Comparison of ENCODE assay signal across 1 cellular context in the genomic region with DNA sequence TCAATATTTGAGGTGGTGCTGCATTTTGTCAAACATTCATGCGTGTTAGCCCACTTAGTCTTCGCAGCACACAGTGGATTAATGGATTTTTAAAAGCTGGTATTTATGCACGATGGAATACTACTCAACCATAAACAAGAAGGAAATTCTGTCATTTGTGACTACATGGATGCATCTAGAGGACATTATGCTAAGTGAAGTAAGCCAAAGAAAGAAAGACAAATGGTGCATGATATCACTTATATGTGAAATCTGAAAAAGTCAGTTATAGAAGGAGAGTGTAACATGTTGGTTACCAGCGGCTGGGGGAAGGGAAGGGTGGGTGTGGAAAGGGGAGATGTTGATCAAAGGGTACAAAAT.
TF ChIP-seq lines count a peak whose summit lies in the region.

No MANE protein-coding gene starts in this region.

TF ChIP-seq in IMR-90, 13 proteins besides CTCF, POLR2A, EP300 and RAD21:
- TF ChIP-seq CHD1 (IDR thresholded peaks at IDR 0.05; ENCODE audit: low read depth, low read length) (no peak), SMC3 (IDR thresholded peaks at IDR 0.05; ENCODE audit: low read depth, low read length) (no peak), FOS (IDR thresholded peaks at IDR 0.05; ENCODE audit: low read depth, low read length) (no peak), MAZ (IDR thresholded peaks at IDR 0.05; ENCODE audit: borderline replicate concordance, low read depth, low read length) (no peak)
